ENCODE assay signal across 2 cellular contexts in the genomic region with DNA sequence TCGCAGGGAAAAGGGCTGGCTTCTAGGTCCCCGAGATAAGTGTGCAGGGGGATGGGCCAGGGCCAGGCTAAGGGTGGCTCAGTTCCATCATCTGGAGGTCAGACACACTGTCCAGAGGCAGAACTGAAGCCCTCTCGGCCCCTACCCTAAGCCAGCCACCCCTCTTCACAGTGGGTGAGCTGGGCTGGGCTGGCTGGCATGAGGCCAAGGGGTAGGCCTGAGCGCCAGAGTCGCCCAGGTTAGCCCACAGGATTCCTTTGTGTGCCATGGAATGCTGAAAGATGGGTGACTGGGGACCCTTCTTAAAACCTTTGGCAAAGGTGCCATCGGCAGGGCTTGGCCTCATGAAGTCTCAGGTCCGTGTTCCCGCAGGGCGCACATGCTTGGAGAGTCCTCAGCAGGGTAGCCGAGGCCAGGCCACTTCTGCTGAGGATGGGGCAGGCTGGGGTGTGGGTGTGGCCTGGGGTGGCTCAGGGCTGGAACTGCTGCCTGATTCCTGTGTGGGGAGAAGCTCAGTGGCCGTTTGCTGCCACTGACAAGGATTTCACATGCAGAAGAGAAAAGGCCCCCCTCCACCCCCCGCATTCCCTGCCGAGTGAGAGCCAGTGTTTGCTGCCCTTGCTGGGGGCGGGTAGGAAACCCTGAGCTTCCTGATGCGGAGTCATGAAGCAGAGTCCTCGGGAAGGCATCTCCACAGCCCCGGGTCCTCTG.
TF ChIP-seq lines count a peak whose summit lies in the region.

No MANE protein-coding gene starts in this region.

TF ChIP-seq in SK-N-SH, 30 proteins besides CTCF, POLR2A, EP300 and RAD21 (continued from another document):
- TF ChIP-seq, protein P1, sequence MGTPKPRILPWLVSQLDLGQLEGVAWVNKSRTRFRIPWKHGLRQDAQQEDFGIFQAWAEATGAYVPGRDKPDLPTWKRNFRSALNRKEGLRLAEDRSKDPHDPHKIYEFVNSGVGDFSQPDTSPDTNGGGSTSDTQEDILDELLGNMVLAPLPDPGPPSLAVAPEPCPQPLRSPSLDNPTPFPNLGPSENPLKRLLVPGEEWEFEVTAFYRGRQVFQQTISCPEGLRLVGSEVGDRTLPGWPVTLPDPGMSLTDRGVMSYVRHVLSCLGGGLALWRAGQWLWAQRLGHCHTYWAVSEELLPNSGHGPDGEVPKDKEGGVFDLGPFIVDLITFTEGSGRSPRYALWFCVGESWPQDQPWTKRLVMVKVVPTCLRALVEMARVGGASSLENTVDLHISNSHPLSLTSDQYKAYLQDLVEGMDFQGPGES (IDR thresholded peaks at IDR 0.05; ENCODE audit: low read depth, low read length), result no peak
- TF ChIP-seq ELF1 (IDR thresholded peaks at IDR 0.05) (no peak), NFIC (IDR thresholded peaks at IDR 0.05; ENCODE audit: borderline replicate concordance) (no peak), TCF12 (IDR thresholded peaks at IDR 0.05) (no peak), EZH2phosphoT487 (IDR thresholded peaks at IDR 0.05; ENCODE audit: borderline replicate concordance, low read depth) (no peak), RCOR1 (IDR thresholded peaks at IDR 0.05; ENCODE audit: low read length) (no peak), FOXM1 (IDR thresholded peaks at IDR 0.05; ENCODE audit: low read depth) (no peak), MEF2A (IDR thresholded peaks at IDR 0.05; ENCODE audit: borderline replicate concordance, low read depth) (no peak), SMC3 (IDR thresholded peaks at IDR 0.05; ENCODE audit: low read depth, low read length) (no peak), MXI1 (IDR thresholded peaks at IDR 0.05; ENCODE audit: low read depth, low read length) (no peak), POLR2AphosphoS5 (IDR thresholded peaks at IDR 0.05; ENCODE audit: low read depth, low read length) (no peak), GABPA (IDR thresholded peaks at IDR 0.05; ENCODE audit: low read depth) (no peak)
- TF ChIP-seq, protein P2, sequence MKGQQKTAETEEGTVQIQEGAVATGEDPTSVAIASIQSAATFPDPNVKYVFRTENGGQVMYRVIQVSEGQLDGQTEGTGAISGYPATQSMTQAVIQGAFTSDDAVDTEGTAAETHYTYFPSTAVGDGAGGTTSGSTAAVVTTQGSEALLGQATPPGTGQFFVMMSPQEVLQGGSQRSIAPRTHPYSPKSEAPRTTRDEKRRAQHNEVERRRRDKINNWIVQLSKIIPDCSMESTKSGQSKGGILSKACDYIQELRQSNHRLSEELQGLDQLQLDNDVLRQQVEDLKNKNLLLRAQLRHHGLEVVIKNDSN (IDR thresholded peaks at IDR 0.05; ENCODE audit: borderline replicate concordance, low read depth), result no peak
- TF ChIP-seq, protein P3, sequence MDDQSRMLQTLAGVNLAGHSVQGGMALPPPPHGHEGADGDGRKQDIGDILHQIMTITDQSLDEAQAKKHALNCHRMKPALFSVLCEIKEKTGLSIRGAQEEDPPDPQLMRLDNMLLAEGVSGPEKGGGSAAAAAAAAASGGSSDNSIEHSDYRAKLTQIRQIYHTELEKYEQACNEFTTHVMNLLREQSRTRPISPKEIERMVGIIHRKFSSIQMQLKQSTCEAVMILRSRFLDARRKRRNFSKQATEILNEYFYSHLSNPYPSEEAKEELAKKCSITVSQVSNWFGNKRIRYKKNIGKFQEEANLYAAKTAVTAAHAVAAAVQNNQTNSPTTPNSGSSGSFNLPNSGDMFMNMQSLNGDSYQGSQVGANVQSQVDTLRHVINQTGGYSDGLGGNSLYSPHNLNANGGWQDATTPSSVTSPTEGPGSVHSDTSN (IDR thresholded peaks at IDR 0.05), result no peak
- TF ChIP-seq, protein P4, sequence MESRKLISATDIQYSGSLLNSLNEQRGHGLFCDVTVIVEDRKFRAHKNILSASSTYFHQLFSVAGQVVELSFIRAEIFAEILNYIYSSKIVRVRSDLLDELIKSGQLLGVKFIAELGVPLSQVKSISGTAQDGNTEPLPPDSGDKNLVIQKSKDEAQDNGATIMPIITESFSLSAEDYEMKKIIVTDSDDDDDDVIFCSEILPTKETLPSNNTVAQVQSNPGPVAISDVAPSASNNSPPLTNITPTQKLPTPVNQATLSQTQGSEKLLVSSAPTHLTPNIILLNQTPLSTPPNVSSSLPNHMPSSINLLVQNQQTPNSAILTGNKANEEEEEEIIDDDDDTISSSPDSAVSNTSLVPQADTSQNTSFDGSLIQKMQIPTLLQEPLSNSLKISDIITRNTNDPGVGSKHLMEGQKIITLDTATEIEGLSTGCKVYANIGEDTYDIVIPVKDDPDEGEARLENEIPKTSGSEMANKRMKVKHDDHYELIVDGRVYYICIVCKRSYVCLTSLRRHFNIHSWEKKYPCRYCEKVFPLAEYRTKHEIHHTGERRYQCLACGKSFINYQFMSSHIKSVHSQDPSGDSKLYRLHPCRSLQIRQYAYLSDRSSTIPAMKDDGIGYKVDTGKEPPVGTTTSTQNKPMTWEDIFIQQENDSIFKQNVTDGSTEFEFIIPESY (IDR thresholded peaks at IDR 0.05; ENCODE audit: borderline replicate concordance, low read depth), result no peak

TF ChIP-seq in SK-N-SH treated with all-trans-retinoic acid at 6 μM for 48 hours, 23 proteins besides CTCF, POLR2A, EP300 and RAD21 (continued from another document):
- TF ChIP-seq, protein P5, sequence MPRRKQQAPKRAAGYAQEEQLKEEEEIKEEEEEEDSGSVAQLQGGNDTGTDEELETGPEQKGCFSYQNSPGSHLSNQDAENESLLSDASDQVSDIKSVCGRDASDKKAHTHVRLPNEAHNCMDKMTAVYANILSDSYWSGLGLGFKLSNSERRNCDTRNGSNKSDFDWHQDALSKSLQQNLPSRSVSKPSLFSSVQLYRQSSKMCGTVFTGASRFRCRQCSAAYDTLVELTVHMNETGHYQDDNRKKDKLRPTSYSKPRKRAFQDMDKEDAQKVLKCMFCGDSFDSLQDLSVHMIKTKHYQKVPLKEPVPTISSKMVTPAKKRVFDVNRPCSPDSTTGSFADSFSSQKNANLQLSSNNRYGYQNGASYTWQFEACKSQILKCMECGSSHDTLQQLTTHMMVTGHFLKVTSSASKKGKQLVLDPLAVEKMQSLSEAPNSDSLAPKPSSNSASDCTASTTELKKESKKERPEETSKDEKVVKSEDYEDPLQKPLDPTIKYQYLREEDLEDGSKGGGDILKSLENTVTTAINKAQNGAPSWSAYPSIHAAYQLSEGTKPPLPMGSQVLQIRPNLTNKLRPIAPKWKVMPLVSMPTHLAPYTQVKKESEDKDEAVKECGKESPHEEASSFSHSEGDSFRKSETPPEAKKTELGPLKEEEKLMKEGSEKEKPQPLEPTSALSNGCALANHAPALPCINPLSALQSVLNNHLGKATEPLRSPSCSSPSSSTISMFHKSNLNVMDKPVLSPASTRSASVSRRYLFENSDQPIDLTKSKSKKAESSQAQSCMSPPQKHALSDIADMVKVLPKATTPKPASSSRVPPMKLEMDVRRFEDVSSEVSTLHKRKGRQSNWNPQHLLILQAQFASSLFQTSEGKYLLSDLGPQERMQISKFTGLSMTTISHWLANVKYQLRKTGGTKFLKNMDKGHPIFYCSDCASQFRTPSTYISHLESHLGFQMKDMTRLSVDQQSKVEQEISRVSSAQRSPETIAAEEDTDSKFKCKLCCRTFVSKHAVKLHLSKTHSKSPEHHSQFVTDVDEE (CRISPR knock-in tag; IDR thresholded peaks at IDR 0.05), result no peak
- TF ChIP-seq BACH2 (CRISPR knock-in tag; IDR thresholded peaks at IDR 0.05; ENCODE audit: borderline replicate concordance), result no peak
- no peak for TF ChIP-seq SNAI2 (CRISPR knock-in tag; IDR thresholded peaks at IDR 0.05)
- no peak for TF ChIP-seq GLIS3 (CRISPR knock-in tag; IDR thresholded peaks at IDR 0.05)
- TF ChIP-seq ESRRG (CRISPR knock-in tag; IDR thresholded peaks at IDR 0.05), result no peak
- TF ChIP-seq ZFP3 (CRISPR knock-in tag; IDR thresholded peaks at IDR 0.05), result no peak
- TF ChIP-seq PPARA (CRISPR knock-in tag; IDR thresholded peaks at IDR 0.05; ENCODE audit: borderline replicate concordance), result no peak
- no peak for TF ChIP-seq ARNTL (CRISPR knock-in tag; IDR thresholded peaks at IDR 0.05; ENCODE audit: borderline replicate concordance, low read depth)
- no peak for TF ChIP-seq TOX (CRISPR knock-in tag; IDR thresholded peaks at IDR 0.05; ENCODE audit: borderline replicate concordance)
